ENCODE assay signal across 1 cellular context in genomic region chr22:38744981-38745380, GRCh38.
TF ChIP-seq lines count a peak whose summit lies in the region.

No MANE protein-coding gene starts in this region.

TF ChIP-seq in HepG2, 621 proteins besides CTCF, POLR2A, EP300 and RAD21 (continued from another document and continues in another):
- TF ChIP-seq ZNF687 (CRISPR knock-in tag; IDR thresholded peaks at IDR 0.05), result peak; percentile 93
- TF ChIP-seq HOXA3 (CRISPR knock-in tag; IDR thresholded peaks at IDR 0.05), result peak; percentile 51; the same call in 1 of the 2 replicates
- TF ChIP-seq MZF1 (CRISPR knock-in tag; IDR thresholded peaks at IDR 0.05; ENCODE audit: borderline replicate concordance), result no peak
- TF ChIP-seq ZBTB4 (CRISPR knock-in tag; IDR thresholded peaks at IDR 0.05; ENCODE audit: borderline replicate concordance), result peak; percentile 80
- TF ChIP-seq KAT8 (CRISPR knock-in tag; IDR thresholded peaks at IDR 0.05), result no peak
- TF ChIP-seq ZNF7 (CRISPR knock-in tag; IDR thresholded peaks at IDR 0.05), result no peak
- no peak for TF ChIP-seq TEF (CRISPR knock-in tag; IDR thresholded peaks at IDR 0.05)
- TF ChIP-seq CERS6 (CRISPR knock-in tag; IDR thresholded peaks at IDR 0.05), result no peak
- no peak for TF ChIP-seq ZSCAN22 (CRISPR knock-in tag; IDR thresholded peaks at IDR 0.05)
- no peak for TF ChIP-seq NPAS2 (CRISPR knock-in tag; IDR thresholded peaks at IDR 0.05; ENCODE audit: borderline replicate concordance)
- TF ChIP-seq RFXAP (CRISPR knock-in tag; IDR thresholded peaks at IDR 0.05; ENCODE audit: borderline replicate concordance), result no peak
- no peak for TF ChIP-seq ZNF747 (CRISPR knock-in tag; IDR thresholded peaks at IDR 0.05; ENCODE audit: borderline replicate concordance)
- 0 out of 2 replicates have a peak, but pooled peaks have one; percentile 35 for TF ChIP-seq ZFP91 (CRISPR knock-in tag; IDR thresholded peaks at IDR 0.05; ENCODE audit: borderline replicate concordance)
- no peak for TF ChIP-seq MAF1 (CRISPR knock-in tag; IDR thresholded peaks at IDR 0.05; ENCODE audit: borderline replicate concordance)
- TF ChIP-seq TARDBP (CRISPR knock-in tag; IDR thresholded peaks at IDR 0.05), result no peak
- TF ChIP-seq CAMTA2 (CRISPR knock-in tag; IDR thresholded peaks at IDR 0.05; ENCODE audit: borderline replicate concordance), result no peak
- no peak for TF ChIP-seq CREB1 (IDR thresholded peaks at IDR 0.05)
- no peak for TF ChIP-seq CREB1 (CRISPR knock-in tag; IDR thresholded peaks at IDR 0.05)
- no peak for TF ChIP-seq SP5 (CRISPR knock-in tag; IDR thresholded peaks at IDR 0.05; ENCODE audit: borderline replicate concordance, low read depth)
- TF ChIP-seq PRMT3 (CRISPR knock-in tag; IDR thresholded peaks at IDR 0.05; ENCODE audit: borderline replicate concordance, low read depth), result no peak
- TF ChIP-seq SALL1 (CRISPR knock-in tag; IDR thresholded peaks at IDR 0.05), result peak; percentile 59
- no peak for TF ChIP-seq MTF2 (CRISPR knock-in tag; IDR thresholded peaks at IDR 0.05; ENCODE audit: borderline replicate concordance)
- 0 out of 2 replicates have a peak, but pooled peaks have one; percentile 35 for TF ChIP-seq RNF2 (conservative IDR thresholded peaks at IDR 0.05; ENCODE audit: low read depth)
- TF ChIP-seq GFI1 (CRISPR knock-in tag; IDR thresholded peaks at IDR 0.05; ENCODE audit: borderline replicate concordance), result peak; percentile 21; the same call in 1 of the 2 replicates
- no peak for TF ChIP-seq PTBP1 (IDR thresholded peaks at IDR 0.05; ENCODE audit: low read depth, low read length, poor library complexity, severe bottlenecking)
- no peak for TF ChIP-seq MIER2 (CRISPR knock-in tag; IDR thresholded peaks at IDR 0.05)
- TF ChIP-seq ARID5B (CRISPR knock-in tag; IDR thresholded peaks at IDR 0.05), result no peak
- no peak for TF ChIP-seq ZSCAN12 (CRISPR knock-in tag; IDR thresholded peaks at IDR 0.05)
- no peak for TF ChIP-seq E2F1 (CRISPR knock-in tag; IDR thresholded peaks at IDR 0.05)
- TF ChIP-seq ZNF441 (CRISPR knock-in tag; IDR thresholded peaks at IDR 0.05; ENCODE audit: borderline replicate concordance), result no peak
- TF ChIP-seq TRAFD1 (CRISPR knock-in tag; IDR thresholded peaks at IDR 0.05; ENCODE audit: borderline replicate concordance), result no peak
- TF ChIP-seq ZNF597 (CRISPR knock-in tag; IDR thresholded peaks at IDR 0.05), result no peak
- no peak for TF ChIP-seq ZNF782 (CRISPR knock-in tag; IDR thresholded peaks at IDR 0.05; ENCODE audit: borderline replicate concordance)
- 0 out of 2 replicates have a peak, but pooled peaks have one; percentile 39 for TF ChIP-seq ZFY (CRISPR knock-in tag; IDR thresholded peaks at IDR 0.05)
- no peak for TF ChIP-seq ZNF34 (CRISPR knock-in tag; IDR thresholded peaks at IDR 0.05; ENCODE audit: borderline replicate concordance)
- peak; percentile 52; the same call in 1 of the 2 replicates for TF ChIP-seq ZNF431 (CRISPR knock-in tag; IDR thresholded peaks at IDR 0.05; ENCODE audit: borderline replicate concordance, low read depth)
- no peak for TF ChIP-seq ZIK1 (CRISPR knock-in tag; IDR thresholded peaks at IDR 0.05; ENCODE audit: borderline replicate concordance, low read depth)
- peak; percentile 68; the same call in 1 of the 2 replicates for TF ChIP-seq MEF2D (CRISPR knock-in tag; IDR thresholded peaks at IDR 0.05)
- no peak for TF ChIP-seq NKX3-1 (CRISPR knock-in tag; IDR thresholded peaks at IDR 0.05)
- no peak for TF ChIP-seq NFYC (CRISPR knock-in tag; IDR thresholded peaks at IDR 0.05)
- no peak for TF ChIP-seq ZSCAN20 (CRISPR knock-in tag; IDR thresholded peaks at IDR 0.05; ENCODE audit: borderline replicate concordance)
- TF ChIP-seq GLMP (CRISPR knock-in tag; IDR thresholded peaks at IDR 0.05; ENCODE audit: borderline replicate concordance), result no peak
- TF ChIP-seq ZNF766 (CRISPR knock-in tag; IDR thresholded peaks at IDR 0.05; ENCODE audit: borderline replicate concordance), result no peak
